Comparison of ENCODE assay signal across 12 cellular contexts in genomic region chr17:57481901-57482300, GRCh38.
DNase-seq lines count a peak whose midpoint lies in the region; ATAC-seq and TF ChIP-seq lines count a peak whose summit lies in the region.
"Had no signal": no experiment of that assay in that cellular context is flagged by ENCODE, and none has a peak within 500 bp of the region (broad histone marks: within the 10 kb centered on the region; RNA-seq: fewer than 3 reads in every experiment).

No MANE protein-coding gene starts in this region.

- no peak for TF ChIP-seq POLR2A in erythroblast (IDR thresholded peaks at IDR 0.05; ENCODE audit: low read length)

- TF ChIP-seq CTCF in AG09309 (IDR thresholded peaks at IDR 0.05; ENCODE audit: control insufficient read depth, insufficient read depth, low read depth, low read length, missing control alignments), result no peak

- ATAC-seq in HG02840 (IDR thresholded peaks at IDR 0.05; ENCODE audit: low FRiP score, unreplicated experiment), result no peak
- ATAC-seq: Right ventricle myocardium inferior had no signal

- no peak overlapping the region for H3K4me3 ChIP-seq in AG09309 (ENCODE audit: control insufficient read depth, low read depth, low read length)

- peak; percentile 92 for DNase-seq in AG09309 (ENCODE audit: low read depth)
- DNase-seq in LHCN-M2 (ENCODE audit: low read depth), result peak; percentile 95
- peak; percentile 25 to 70 for DNase-seq in erythroblast (lab: John Stamatoyannopoulos, UW)
- peak; percentile 98 for DNase-seq in non-pigmented ciliary epithelial cell (ENCODE audit: low read depth)
- DNase-seq in effector CD8-positive, alpha-beta T cell (lab: John Stamatoyannopoulos, UW), result no peak
- no peak for DNase-seq in MV-4-11 (lab: John Stamatoyannopoulos, UW)
- no peak for DNase-seq in activated effector memory CD4-positive, alpha-beta T cell treated with Interleukin-2 at 50 U/mL for 16 hours
- DNase-seq: activated CD4-positive, alpha-beta T cell treated with anti-CD3 and anti-CD28 coated beads, Interleukin-2, amount 50 U/mL, for 4 hours; naive B cell; NCI-H2029 had no signal

Comparison
In these comparisons a context has a peak if more than half of its experiments do, and no peak if none do; other contexts are left out.
1. DNase-seq: peak in AG09309 (single experiment), LHCN-M2 (single experiment), erythroblast (2 of 2) and non-pigmented ciliary epithelial cell (single experiment); none in effector CD8-positive, alpha-beta T cell (single experiment), MV-4-11 (single experiment) and activated effector memory CD4-positive, alpha-beta T cell treated with Interleukin-2 at 50 U/mL for 16 hours (single experiment).